8 cellular contexts compared by ENCODE assay signal in the genomic region with DNA sequence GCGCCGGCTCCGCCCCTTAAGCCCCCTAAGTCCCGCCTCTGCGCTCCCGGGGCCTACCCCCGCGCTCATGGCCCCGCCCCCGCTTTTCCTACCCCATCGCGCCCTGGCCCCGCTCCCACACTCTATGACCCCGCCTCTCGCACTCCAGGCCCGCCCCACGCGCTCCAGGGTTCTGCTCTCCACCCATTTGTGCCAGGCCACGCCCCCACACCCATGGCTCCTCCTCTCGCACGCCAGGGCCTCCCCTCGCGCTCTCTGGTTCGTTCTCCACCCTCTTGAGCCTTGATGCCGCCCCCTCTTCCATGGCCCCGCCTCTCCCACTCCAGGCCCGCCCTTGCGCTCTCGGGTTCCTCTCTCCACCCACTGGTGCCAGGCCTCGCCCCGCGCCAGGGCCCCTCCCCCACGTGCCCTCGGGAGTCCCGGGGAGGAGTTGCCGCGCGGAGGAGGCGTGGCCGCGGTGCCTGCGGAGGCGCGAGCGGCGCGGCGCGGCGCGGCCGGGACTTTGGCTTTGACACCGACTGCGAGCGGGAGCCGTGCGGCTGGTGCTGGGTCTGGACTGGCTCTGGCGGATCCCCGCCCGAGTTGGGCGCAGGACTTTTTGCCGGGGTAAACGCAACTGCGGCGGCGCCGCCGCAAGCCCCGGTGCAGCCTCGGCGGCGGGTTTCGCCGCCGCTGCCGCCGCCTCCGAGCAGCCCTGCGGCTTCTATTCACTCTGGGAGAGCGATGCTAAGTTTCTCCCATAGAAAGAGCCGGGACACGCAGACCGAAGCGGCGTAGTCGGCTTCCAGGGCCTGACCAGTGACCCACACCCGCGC. TPM values are rescaled to one million over a fixed set of nuclear protein-coding genes. Genes with fewer than 3 reads are reported as not detected.
DNase-seq lines count a peak whose midpoint lies in the region; ATAC-seq and TF ChIP-seq lines count a peak whose summit lies in the region.

A gene (plus strand): TSS at position 499 of the 815 bp plus-strand sequence. CDS start 1,071 bp downstream, outside the sequence.

- peak within 1 kb of the TSS; percentile 81 for H2AFZ ChIP-seq in Loucy (ENCODE audit: low read length)

- H3K9me3 ChIP-seq in Loucy (ENCODE audit: insufficient read depth, low read depth, low read length) = no peaks in the 10 kb centered on the region

- peak within 1 kb of the TSS; percentile 79 for H3K4me3 Mint-ChIP-seq in natural killer cell treated with Interleukin-12 subunit alpha and Interleukin-12 subunit beta and Interleukin-15 and Interleukin-18, amount 100 ng/mL, for 72 hours

- peaks cover 0 to 9% of the 10 kb centered on the region in 2 donors for H3K27me3 Mint-ChIP-seq in natural killer cell treated with Interleukin-12 subunit alpha and Interleukin-12 subunit beta and Interleukin-15 and Interleukin-18, amount 100 ng/mL, for 72 hours

- no peaks in the 10 kb centered on the region for H3K9me3 Mint-ChIP-seq in natural killer cell treated with Interleukin-12 subunit alpha and Interleukin-12 subunit beta and Interleukin-15 and Interleukin-18, amount 100 ng/mL, for 72 hours

- H3K4me1 ChIP-seq in Loucy (ENCODE audit: insufficient read depth, low read length, poor library complexity, severe bottlenecking) = peaks cover 48% of the 10 kb centered on the region

- peaks cover 38% of the 10 kb centered on the region for H3K79me2 ChIP-seq in Loucy (ENCODE audit: insufficient read depth, low read length)

- H3K27me3 ChIP-seq in H7 (ENCODE audit: control insufficient read depth, insufficient read depth, low read length) (peaks cover 18% of the 10 kb centered on the region; the same call in 1 of the 2 replicates), Loucy (ENCODE audit: insufficient read depth, low read length, poor library complexity, severe bottlenecking) (no peaks in the 10 kb centered on the region)

- peaks cover 10 to 15% of the 10 kb centered on the region in 2 donors for H3K4me1 Mint-ChIP-seq in natural killer cell treated with Interleukin-12 subunit alpha and Interleukin-12 subunit beta and Interleukin-15 and Interleukin-18, amount 100 ng/mL, for 72 hours (ENCODE audit: low read depth in 2 of 2)

- H3K36me3 ChIP-seq in H7 (replicated peaks; ENCODE audit: control insufficient read depth, insufficient read depth, low read length) (no peaks in the 10 kb centered on the region), Loucy (ENCODE audit: insufficient read depth, low read length) (no peaks in the 10 kb centered on the region)

- H3K36me3 Mint-ChIP-seq in natural killer cell treated with Interleukin-12 subunit alpha and Interleukin-12 subunit beta and Interleukin-15 and Interleukin-18, amount 100 ng/mL, for 72 hours = no peaks in the 10 kb centered on the region

- H3K4me2 ChIP-seq in Loucy (ENCODE audit: low read depth, low read length, poor library complexity, severe bottlenecking) = peak within 1 kb of the TSS; percentile 79

- H3K9me2 ChIP-seq in Loucy (replicated peaks; ENCODE audit: low read depth, low read length) = no peaks in the 10 kb centered on the region

- H4K20me1 ChIP-seq in Loucy (ENCODE audit: insufficient read depth, low read length, poor library complexity, severe bottlenecking) = no peaks in the 10 kb centered on the region

- peak within 1 kb of the TSS; percentile 69 for H3K4me3 ChIP-seq in H7 (ENCODE audit: insufficient read depth, low read depth, low read length)
- H3K4me3 ChIP-seq in Loucy (ENCODE audit: low read length, poor library complexity, severe bottlenecking) = peak within 1 kb of the TSS; percentile 86
- peak within 1 kb of the TSS; percentile 60 for H3K4me3 ChIP-seq in fibroblast of pulmonary artery (replicated peaks; ENCODE audit: low read depth, low read length)

- H3F3A ChIP-seq in Loucy (ENCODE audit: low read depth) = no peaks in the 10 kb centered on the region

- DNase-seq in EL (peak; percentile 100), H7 (peak; percentile 99), SHP77 (lab: John Stamatoyannopoulos, UW) (peak; percentile 99 to 100), fibroblast of pulmonary artery (ENCODE audit: low read depth) (peak; percentile 99)
- peak; percentile 100 for DNase-seq in activated effector memory CD4-positive, alpha-beta T cell treated with Interleukin-2 at 50 U/mL for 16 hours
- DNase-seq in natural killer cell treated with Interleukin-12 subunit alpha and Interleukin-12 subunit beta and Interleukin-15 and Interleukin-18, amount 100 ng/mL, for 72 hours (ENCODE audit: low spot score) = peak; percentile 100
- DNase-seq in stimulated activated naive CD4-positive, alpha-beta T cell treated with Interleukin-2 at 50 U/mL for 16 hours (lab: John Stamatoyannopoulos, UW) = peak; percentile 99

- peak; percentile 98 for ATAC-seq in natural killer cell treated with Interleukin-12 subunit alpha and Interleukin-12 subunit beta and Interleukin-15 and Interleukin-18, amount 100 ng/mL, for 72 hours

- no peak within 1 kb of the TSS for H3K27ac Mint-ChIP-seq in natural killer cell treated with Interleukin-12 subunit alpha and Interleukin-12 subunit beta and Interleukin-15 and Interleukin-18, amount 100 ng/mL, for 72 hours

- TF ChIP-seq CTCF in Loucy (conservative IDR thresholded peaks at IDR 0.05; ENCODE audit: low read length) (no peak), fibroblast of pulmonary artery (IDR thresholded peaks at IDR 0.05; ENCODE audit: low read length, missing control alignments) (no peak)

- H3K9ac ChIP-seq in Loucy (ENCODE audit: low read depth, low read length, poor library complexity, severe bottlenecking) = peak within 1 kb of the TSS; percentile 76

RNA-seq across cellular contexts. Expression of the gene that starts here (rescaled TPM):
- total RNA-seq in H7 (2014; rRNA removed; shearing (Covaris generic)) = 9.8 and 13.0 TPM in 2 replicates
- 1 to 10 TPM in 1 of 2 donors, under 1 TPM in 1; 0.26 to 1.5 TPM for total RNA-seq in natural killer cell treated with Interleukin-12 subunit alpha and Interleukin-12 subunit beta and Interleukin-15 and Interleukin-18, amount 100 ng/mL, for 72 hours

Comparison
In these comparisons a context has a peak if more than half of its experiments do, and no peak if none do; other contexts are left out.
1. Peak in every context shown above with its lines: DNase-seq, ATAC-seq and H3K4me3 ChIP-seq.